ENCODE assay signal across 11 cellular contexts in genomic region chr17:77212081-77212832, GRCh38.
DNase-seq lines count a peak whose midpoint lies in the region; ATAC-seq and TF ChIP-seq lines count a peak whose summit lies in the region.
"Had no signal": no experiment of that assay in that cellular context is flagged by ENCODE, and none has a peak within 500 bp of the region (broad histone marks: within the 10 kb centered on the region; RNA-seq: fewer than 3 reads in every experiment).

No MANE protein-coding gene starts in this region.

- peaks cover 63% of the 10 kb centered on the region for H3K36me3 ChIP-seq in A673 (ENCODE audit: insufficient read depth, low read length, poor library complexity, severe bottlenecking)

- no peaks in the 10 kb centered on the region for H3K27me3 Mint-ChIP-seq in activated CD4-positive, alpha-beta T cell treated with anti-CD3 and anti-CD28 coated beads, Interleukin-2, amount 10 ng/mL, durations not matched to agents 7 days and 5 days

- no peak for TF ChIP-seq CTCF in A673 (conservative IDR thresholded peaks at IDR 0.05; ENCODE audit: low read depth, low read length)

- no peaks in the 10 kb centered on the region for H3K9me3 Mint-ChIP-seq in activated CD4-positive, alpha-beta T cell treated with anti-CD3 and anti-CD28 coated beads, Interleukin-2, amount 10 ng/mL, durations not matched to agents 7 days and 5 days

- H3K4me1 ChIP-seq in A673 (ENCODE audit: insufficient read depth, low read length, poor library complexity, severe bottlenecking) = peaks cover 27% of the 10 kb centered on the region

- H3K27ac ChIP-seq in A673 (ENCODE audit: low read depth, low read length, poor library complexity, severe bottlenecking) = peak overlapping the region; percentile 32
- H3K27ac ChIP-seq in cingulate gyrus (ENCODE audit: low read depth, low read length) = peak overlapping the region; percentile 73

- no peaks in the 10 kb centered on the region for H3K9me3 ChIP-seq in A673 (ENCODE audit: low read depth, low read length, poor library complexity, severe bottlenecking)

- H3K36me3 Mint-ChIP-seq in activated CD4-positive, alpha-beta T cell treated with anti-CD3 and anti-CD28 coated beads, Interleukin-2, amount 10 ng/mL, durations not matched to agents 7 days and 5 days (ENCODE audit: low read depth) = peaks cover 41% of the 10 kb centered on the region

- POLR2A ChIA-PET in A673 (lab: Charles Lee; ENCODE audit: low non-redundant PET) = interaction anchor here (0.5 kb wide), 1 partner anchor 122 kb away, joined by 9 read pairs; no protein-coding TSS in a partner anchor
- POLR2A ChIA-PET in activated CD4-positive, alpha-beta T cell treated with anti-CD3 and anti-CD28 coated beads, Interleukin-2, amount 10 ng/mL, durations not matched to agents 7 days and 5 days (lab: Charles Lee) = no interaction called here

- no TSS peak for BruUV-seq in A673 (replicated peaks; lab: Mats Ljungman, UMichigan)

- no peaks in the 10 kb centered on the region for H3K4me1 Mint-ChIP-seq in activated CD4-positive, alpha-beta T cell treated with anti-CD3 and anti-CD28 coated beads, Interleukin-2, amount 10 ng/mL, durations not matched to agents 7 days and 5 days

- CTCF ChIA-PET in A673 (lab: Charles Lee) = no interaction called here
- CTCF ChIA-PET in activated CD4-positive, alpha-beta T cell treated with anti-CD3 and anti-CD28 coated beads, Interleukin-2, amount 10 ng/mL, durations not matched to agents 7 days and 5 days (lab: Charles Lee) = interaction anchor here (0.7 to 1.6 kb wide), 4 partner anchors 9 to 88 kb away, joined by 3 to 4 read pairs (median 3); no protein-coding TSS in a partner anchor

- H3K4me3 Mint-ChIP-seq in activated CD4-positive, alpha-beta T cell treated with anti-CD3 and anti-CD28 coated beads, Interleukin-2, amount 10 ng/mL, durations not matched to agents 7 days and 5 days = no peak overlapping the region

- H3K27me3 ChIP-seq in A673 (replicated peaks; ENCODE audit: insufficient read depth, low read depth, low read length, poor library complexity) = no peaks in the 10 kb centered on the region

- H3K27ac Mint-ChIP-seq in activated CD4-positive, alpha-beta T cell treated with anti-CD3 and anti-CD28 coated beads, Interleukin-2, amount 10 ng/mL, durations not matched to agents 7 days and 5 days = no peak overlapping the region

- intact Hi-C loops in A673 (cut with micrococcal nuclease; ENCODE audit: unreplicated experiment) = no loop called here

- DNase-seq in A673 (ENCODE audit: low spot score) = no peak
- no peak for DNase-seq in putamen (ENCODE audit: low spot score)
- DNase-seq in activated naive CD4-positive, alpha-beta T cell treated with anti-CD3 and anti-CD28 coated beads, Interleukin-2, amount 50 U/mL, for 16 hours = no peak
- DNase-seq in activated CD4-positive, alpha-beta T cell treated with anti-CD3 and anti-CD28 coated beads, Interleukin-2, amount 10 ng/mL, durations not matched to agents 7 days and 5 days = no peak
- DNase-seq: mesenchymal stem cell, NCI-H524 had no signal

- H3K4me3 ChIP-seq in A673 (ENCODE audit: low read depth, low read length, poor library complexity, severe bottlenecking) = no peak overlapping the region

- ATAC-seq in GM19397 (IDR thresholded peaks at IDR 0.05; ENCODE audit: unreplicated experiment) (peak; percentile 73), HG03342 (IDR thresholded peaks at IDR 0.05; ENCODE audit: unreplicated experiment) (peak; percentile 73), GM19328 (IDR thresholded peaks at IDR 0.05; ENCODE audit: unreplicated experiment) (no peak)
- ATAC-seq: HCT116 had no signal
